ENCODE assay signal across 1 cellular context in genomic region chr16:1430759-1431496, GRCh38.
TF ChIP-seq lines count a peak whose summit lies in the region.

TSS of gene PERCC1 (plus strand) at chr16:1431078. CDS start at chr16:1432594, 1,516 bp downstream.

TF ChIP-seq in HepG2, 621 proteins besides CTCF, POLR2A, EP300 and RAD21 (continued from another document and continues in another):
- peak; percentile 96 for TF ChIP-seq ZNF609 (CRISPR knock-in tag; IDR thresholded peaks at IDR 0.05; ENCODE audit: borderline replicate concordance)
- peak; percentile 82; the same call in 1 of the 2 replicates for TF ChIP-seq ZNF451 (CRISPR knock-in tag; IDR thresholded peaks at IDR 0.05)
- TF ChIP-seq ZMYM3 (CRISPR knock-in tag; IDR thresholded peaks at IDR 0.05) = no peak
- TF ChIP-seq RXRB (CRISPR knock-in tag; IDR thresholded peaks at IDR 0.05; ENCODE audit: borderline replicate concordance) = 0 out of 2 replicates have a peak, but pooled peaks have one; percentile 47
- TF ChIP-seq PITX1 (CRISPR knock-in tag; IDR thresholded peaks at IDR 0.05) = peak; percentile 76; the same call in 1 of the 2 replicates
- peak; percentile 68; the same call in 1 of the 2 replicates for TF ChIP-seq ISL2 (CRISPR knock-in tag; IDR thresholded peaks at IDR 0.05)
- TF ChIP-seq RORA (CRISPR knock-in tag; IDR thresholded peaks at IDR 0.05) = no peak
- no peak for TF ChIP-seq USF2 (IDR thresholded peaks at IDR 0.05; ENCODE audit: low read depth, low read length)
- TF ChIP-seq USF2 (CRISPR knock-in tag; IDR thresholded peaks at IDR 0.05; ENCODE audit: borderline replicate concordance) = peak; percentile 32; the same call in 1 of the 2 replicates
- TF ChIP-seq KAT8 (CRISPR knock-in tag; IDR thresholded peaks at IDR 0.05) = peak; percentile 65; the same call in 1 of the 2 replicates
- peak; percentile 28; the same call in 1 of the 2 replicates for TF ChIP-seq ZNF331 (CRISPR knock-in tag; IDR thresholded peaks at IDR 0.05)
- peak; percentile 20; the same call in 1 of the 2 replicates for TF ChIP-seq ELF3 (CRISPR knock-in tag; IDR thresholded peaks at IDR 0.05)
- peak; percentile 48; the same call in 1 of the 2 replicates for TF ChIP-seq JUN (CRISPR knock-in tag; IDR thresholded peaks at IDR 0.05)
- peak; percentile 79 for TF ChIP-seq SALL1 (CRISPR knock-in tag; IDR thresholded peaks at IDR 0.05)
- TF ChIP-seq KLF6 (CRISPR knock-in tag; IDR thresholded peaks at IDR 0.05) = 0 out of 2 replicates have a peak, but pooled peaks have one; percentile 60
- no peak for TF ChIP-seq ZNF234 (CRISPR knock-in tag; conservative IDR thresholded peaks at IDR 0.05)
- TF ChIP-seq BCL3 (CRISPR knock-in tag; IDR thresholded peaks at IDR 0.05) = no peak
- peak; percentile 74; the same call in 1 of the 2 replicates for TF ChIP-seq ZNF747 (CRISPR knock-in tag; IDR thresholded peaks at IDR 0.05; ENCODE audit: borderline replicate concordance)
- no peak for TF ChIP-seq MZF1 (CRISPR knock-in tag; IDR thresholded peaks at IDR 0.05; ENCODE audit: borderline replicate concordance)
- peak; percentile 60 for TF ChIP-seq TFDP2 (CRISPR knock-in tag; IDR thresholded peaks at IDR 0.05)
- no peak for TF ChIP-seq HOXA9 (CRISPR knock-in tag; IDR thresholded peaks at IDR 0.05; ENCODE audit: borderline replicate concordance)
- 0 out of 2 replicates have a peak, but pooled peaks have one; percentile 38 for TF ChIP-seq ZSCAN22 (CRISPR knock-in tag; IDR thresholded peaks at IDR 0.05)
- TF ChIP-seq NFE2 (CRISPR knock-in tag; IDR thresholded peaks at IDR 0.05) = no peak
- peak; percentile 77; the same call in 1 of the 2 replicates for TF ChIP-seq SMAD3 (CRISPR knock-in tag; IDR thresholded peaks at IDR 0.05)
- no peak for TF ChIP-seq POGK (CRISPR knock-in tag; conservative IDR thresholded peaks at IDR 0.05)
- 0 out of 2 replicates have a peak, but pooled peaks have one; percentile 24 for TF ChIP-seq ZNF792 (CRISPR knock-in tag; IDR thresholded peaks at IDR 0.05)
- peak; percentile 91 for TF ChIP-seq SRSF1 (optimal IDR thresholded peaks at IDR 0.05; ENCODE audit: low read depth, low read length)
- no peak for TF ChIP-seq SMARCE1 (IDR thresholded peaks at IDR 0.05; ENCODE audit: borderline replicate concordance)
- 0 out of 2 replicates have a peak, but pooled peaks have one; percentile 49 for TF ChIP-seq ATF5 (CRISPR knock-in tag; IDR thresholded peaks at IDR 0.05; ENCODE audit: low read depth)
- no peak for TF ChIP-seq NONO (IDR thresholded peaks at IDR 0.05)
- peak; percentile 79; the same call in 1 of the 2 replicates for TF ChIP-seq NONO (CRISPR knock-in tag; conservative IDR thresholded peaks at IDR 0.05)
- TF ChIP-seq PTBP1 (IDR thresholded peaks at IDR 0.05; ENCODE audit: low read depth, low read length, poor library complexity, severe bottlenecking) = peak; percentile 69
- 0 out of 2 replicates have a peak, but pooled peaks have one; percentile 32 for TF ChIP-seq ZNF121 (CRISPR knock-in tag; IDR thresholded peaks at IDR 0.05)
- TF ChIP-seq ZFP91 (CRISPR knock-in tag; IDR thresholded peaks at IDR 0.05; ENCODE audit: borderline replicate concordance) = peak; percentile 74; the same call in 1 of the 2 replicates
- TF ChIP-seq DPF2 (CRISPR knock-in tag; IDR thresholded peaks at IDR 0.05; ENCODE audit: borderline replicate concordance, low read depth) = 0 out of 2 replicates have a peak, but pooled peaks have one; percentile 43
- TF ChIP-seq ZSCAN9 (CRISPR knock-in tag; IDR thresholded peaks at IDR 0.05; ENCODE audit: borderline replicate concordance) = 0 out of 2 replicates have a peak, but pooled peaks have one; percentile 27
- peak; percentile 54 for TF ChIP-seq TEAD3 (CRISPR knock-in tag; optimal IDR thresholded peaks at IDR 0.05; ENCODE audit: borderline replicate concordance)
- peak; percentile 86; the same call in 1 of the 2 replicates for TF ChIP-seq ZBTB7A (CRISPR knock-in tag; IDR thresholded peaks at IDR 0.05)
- peak; percentile 81 for TF ChIP-seq UBTF (CRISPR knock-in tag; IDR thresholded peaks at IDR 0.05)
- TF ChIP-seq ZNF777 (CRISPR knock-in tag; IDR thresholded peaks at IDR 0.05) = peak; percentile 49; the same call in 1 of the 2 replicates
- no peak for TF ChIP-seq SOX6 (IDR thresholded peaks at IDR 0.05)
- peak; percentile 98 for TF ChIP-seq SOX6 (CRISPR knock-in tag; IDR thresholded peaks at IDR 0.05)
- 0 out of 4 replicates have a peak, but pooled peaks of 1 of the 2 experiments have one; percentile 22 for TF ChIP-seq ATF4 (CRISPR knock-in tag; IDR thresholded peaks at IDR 0.05)
- TF ChIP-seq ZBTB7B (CRISPR knock-in tag; IDR thresholded peaks at IDR 0.05) = peak; percentile 98
- TF ChIP-seq NR2C2 (CRISPR knock-in tag; IDR thresholded peaks at IDR 0.05; ENCODE audit: borderline replicate concordance) = peak; percentile 44; the same call in 1 of the 2 replicates
- no peak for TF ChIP-seq TGIF2 (CRISPR knock-in tag; IDR thresholded peaks at IDR 0.05)
- TF ChIP-seq ZEB1 (IDR thresholded peaks at IDR 0.05; ENCODE audit: insufficient replicate concordance, low read depth) = peak; percentile 86
